8 cellular contexts compared by ENCODE assay signal in genomic region chr5:96935556-96936430, GRCh38. TPM values are rescaled to one million over a fixed set of nuclear protein-coding genes. Genes with fewer than 3 reads are reported as not detected.
DNase-seq lines count a peak whose midpoint lies in the region; ATAC-seq and TF ChIP-seq lines count a peak whose summit lies in the region.

TSS of gene LNPEP (plus strand) at chr5:96936080. CDS start at chr5:96936156, 76 bp downstream.

- no TSS peak for BruUV-seq in Panc1 (replicated peaks; lab: Mats Ljungman, UMichigan)

- H3K27me3 ChIP-seq in Panc1 (ENCODE audit: control insufficient read depth, insufficient read depth, low read length) (no peaks in the 10 kb centered on the region), muscle layer of duodenum (ENCODE audit: low read depth, low read length) (no peaks in the 10 kb centered on the region)

- H3K4me1 ChIP-seq in Panc1 (ENCODE audit: control insufficient read depth, insufficient read depth, low read length) (peaks cover 35% of the 10 kb centered on the region), muscle layer of duodenum (ENCODE audit: control insufficient read depth in 1 of 2, insufficient read depth in 2 of 2, low read length in 2 of 2) (peaks cover 17 to 40% of the 10 kb centered on the region in 2 donors)

- H3K4me3 ChIP-seq in Panc1 (ENCODE audit: low read depth in 2 of 2, low read length in 2 of 2): peak within 1 kb of the TSS; percentile 87 to 94
- H3K4me3 ChIP-seq in muscle layer of duodenum (ENCODE audit: low read depth in 1 of 2, low read length in 2 of 2): peak within 1 kb of the TSS; percentile 93

- DNase-seq in DMS153 treated with DMSO at 0.1 percent for 48 hours (lab: John Stamatoyannopoulos, UW; ENCODE audit: unreplicated experiment) (peak; percentile 83), KG1 (lab: John Stamatoyannopoulos, UW) (peak; percentile 30), Panc1 (ENCODE audit: low read depth, low spot score) (peak; percentile 92)
- DNase-seq in activated T-cell treated with anti-CD3 and anti-CD28 coated beads, Interleukin-2, amount 50 U/mL, for 48 hours: peak; percentile 94 to 97
- DNase-seq in stimulated activated CD8-positive, alpha-beta memory T cell treated with anti-CD3 and anti-CD28 coated beads, Interleukin-7, amount 100 ng/mL, for 4 hours (ENCODE audit: low read depth in 2 of 2): peak; percentile 87 to 92

- intact Hi-C loops in Panc1 (cut with micrococcal nuclease; ENCODE audit: unreplicated experiment): loop anchor here (5.0 kb wide), 3 partner anchors 63 to 227 kb away; partner anchors contain the start of gene ERAP1

- H3K9me3 ChIP-seq in Panc1 (ENCODE audit: control insufficient read depth, insufficient read depth, low read depth, low read length) (no peaks in the 10 kb centered on the region), muscle layer of duodenum (ENCODE audit: control insufficient read depth in 1 of 2, low read length in 2 of 2) (no peaks in the 10 kb centered on the region)

- POLR2A ChIA-PET in Panc1 (lab: Charles Lee): interaction anchor here (0.7 to 1.1 kb wide), 3 partner anchors 62 to 1858 kb away, joined by 3 to 18 read pairs (median 10); partner anchors contain the start of gene ERAP1

- no peak for TF ChIP-seq CTCF in Panc1 (IDR thresholded peaks at IDR 0.05)

- H3K27ac ChIP-seq in Panc1 (ENCODE audit: low read length) (peak within 1 kb of the TSS; percentile 97), muscle layer of duodenum (ENCODE audit: low read length) (peak within 1 kb of the TSS; percentile 96)

- ATAC-seq in GM21723 (IDR thresholded peaks at IDR 0.05; ENCODE audit: unreplicated experiment) (peak; percentile 60), Panc1 (peak; percentile 89), esophagus mucosa (peak; percentile 93)

- CTCF ChIA-PET in Panc1 (lab: Charles Lee): interaction anchor here (0.9 kb wide), 1 partner anchor 61 kb away, joined by 3 read pairs; no protein-coding TSS in a partner anchor

- H3K36me3 ChIP-seq in Panc1 (ENCODE audit: control insufficient read depth, insufficient read depth, low read length): peaks cover 2% of the 10 kb centered on the region
- H3K36me3 ChIP-seq in muscle layer of duodenum (ENCODE audit: control insufficient read depth in 1 of 2, insufficient read depth in 2 of 2, low read length in 2 of 2): peaks cover 0 to 10% of the 10 kb centered on the region in 2 donors

- in situ Hi-C loops in Panc1 (cut with HindIII; ENCODE audit: low pct_unique_long_range_greater_than_20kb, low sequenced_read_pairs): no loop called here

RNA-seq across cellular contexts. Expression of gene LNPEP, which starts in this region (rescaled TPM):
- total RNA-seq in Panc1 (2021; ENCODE audit: unreplicated experiment) (46.6 TPM), esophagus mucosa (23.6 TPM)
- polyA plus RNA-seq in Panc1 (2012; ENCODE audit: insufficient read length): 6.6 TPM

Comparison
In these comparisons a context has a peak if more than half of its experiments do, and no peak if none do; other contexts are left out.
1. Peak in every context shown above with its lines: DNase-seq, ATAC-seq, H3K4me3 ChIP-seq and H3K27ac ChIP-seq.
2. DNase-seq: peak in every context shown above with its lines; median percentile 96 in activated T-cell treated with anti-CD3 and anti-CD28 coated beads, Interleukin-2, amount 50 U/mL, for 48 hours; 92 in Panc1; 90 in stimulated activated CD8-positive, alpha-beta memory T cell treated with anti-CD3 and anti-CD28 coated beads, Interleukin-7, amount 100 ng/mL, for 4 hours; 83 in DMS153 treated with DMSO at 0.1 percent for 48 hours; 30 in KG1.